In the genomic region with DNA sequence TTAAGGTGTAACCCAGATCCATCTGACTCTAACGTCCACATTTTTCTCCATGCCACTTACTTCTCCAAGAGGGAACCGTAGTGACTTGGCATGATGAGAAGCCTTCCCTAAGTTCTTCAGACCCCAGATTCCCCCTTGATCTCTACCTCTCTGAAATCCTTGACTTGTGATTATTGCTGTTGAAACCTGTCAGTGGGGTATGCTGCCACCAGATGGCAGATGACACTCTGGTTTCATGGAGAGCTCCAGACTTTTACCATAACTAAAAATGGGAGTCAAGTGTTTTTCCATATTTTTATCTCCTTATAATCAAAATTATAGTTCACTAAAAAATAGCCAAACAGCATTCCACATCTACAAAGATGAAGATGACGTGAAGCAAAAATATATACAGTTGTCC, we compare ENCODE assay signal across 10 cellular contexts.
DNase-seq lines count a peak whose midpoint lies in the region; FAIRE-seq and TF ChIP-seq lines count a peak whose summit lies in the region.
"Had no signal": no experiment of that assay in that cellular context is flagged by ENCODE, and none has a peak within 500 bp of the region (broad histone marks: within the 10 kb centered on the region; RNA-seq: fewer than 3 reads in every experiment).

No MANE protein-coding gene starts in this region.

- no peaks in the 10 kb centered on the region for H3K79me2 ChIP-seq in osteoblast (ENCODE audit: insufficient read depth, low read length)

- H4K20me1 ChIP-seq in osteoblast (ENCODE audit: insufficient read depth, low read length), result no peaks in the 10 kb centered on the region

- intact Hi-C loops in dorsolateral prefrontal cortex (cut with DNase I), result no loop called here

- H3K9me3 ChIP-seq in osteoblast (ENCODE audit: low read depth, low read length), result no peaks in the 10 kb centered on the region

- FAIRE-seq in GM19239 (lab: Jason Lieb, UNC), result no peak
- FAIRE-seq: urothelium cell line had no signal

- H3K4me3 ChIP-seq in GM12864 (ENCODE audit: low read depth, low read length), result no peak overlapping the region
- no peak overlapping the region for H3K4me3 ChIP-seq in dorsolateral prefrontal cortex
- H3K4me3 ChIP-seq in osteoblast (ENCODE audit: insufficient read depth, low read length), result no peak overlapping the region

- no peaks in the 10 kb centered on the region for H3K36me3 ChIP-seq in osteoblast (ENCODE audit: insufficient read depth, low read length)

- no peak for DNase-seq in GM12864 (ENCODE audit: low read depth)
- peak; percentile 17 for DNase-seq in NAMALWA (ENCODE audit: low spot score)
- DNase-seq in dorsolateral prefrontal cortex, result no peak
- no peak for DNase-seq in osteoblast (ENCODE audit: insufficient read length, low spot score, missing footprints)
- no peak for DNase-seq in activated CD4-positive, CD25-positive, alpha-beta regulatory T cell treated with anti-CD3 and anti-CD28 coated beads, Interleukin-2, amount 50 U/mL, for 72 hours
- DNase-seq in GM19239 (ENCODE audit: insufficient read length, low spot score), result no peak
- DNase-seq in T-helper 2 cell, result no peak
- DNase-seq: NCI-H1048 had no signal

- no peak overlapping the region for H3K4me2 ChIP-seq in osteoblast (ENCODE audit: insufficient read depth, low read length)

- H3K4me1 ChIP-seq in osteoblast (ENCODE audit: insufficient read depth, low read length), result no peaks in the 10 kb centered on the region

- peak; percentile 28 for TF ChIP-seq CTCF in GM12864 (IDR thresholded peaks at IDR 0.05; ENCODE audit: low read depth, low read length, missing control alignments)
- peak in 50 of 56 donors; percentile 15 to 63 (median 42) for TF ChIP-seq CTCF in dorsolateral prefrontal cortex (IDR thresholded peaks at IDR 0.05 in 54 of 56, conservative IDR thresholded peaks at IDR 0.05 in 2 of 56; ENCODE audit: low read depth in 1 of 56, partially characterized antibody in 56 of 56)
- TF ChIP-seq CTCF in osteoblast (IDR thresholded peaks at IDR 0.05; ENCODE audit: extremely low read depth, low read depth, low read length), result peak; percentile 62

- H2AFZ ChIP-seq in osteoblast (ENCODE audit: low read length), result no peak overlapping the region

- peak overlapping the region in 26 of 59 donors; percentile 45 to 88 (median 76) for H3K27ac ChIP-seq in dorsolateral prefrontal cortex
- no peak overlapping the region for H3K27ac ChIP-seq in osteoblast (ENCODE audit: low read depth, low read length)
- H3K27ac ChIP-seq: epithelial cell of prostate had no signal

- H3K27me3 ChIP-seq in dorsolateral prefrontal cortex (no peaks in the 10 kb centered on the region), osteoblast (ENCODE audit: insufficient read depth, low read length) (peaks cover 9% of the 10 kb centered on the region)
